In the genomic region with DNA sequence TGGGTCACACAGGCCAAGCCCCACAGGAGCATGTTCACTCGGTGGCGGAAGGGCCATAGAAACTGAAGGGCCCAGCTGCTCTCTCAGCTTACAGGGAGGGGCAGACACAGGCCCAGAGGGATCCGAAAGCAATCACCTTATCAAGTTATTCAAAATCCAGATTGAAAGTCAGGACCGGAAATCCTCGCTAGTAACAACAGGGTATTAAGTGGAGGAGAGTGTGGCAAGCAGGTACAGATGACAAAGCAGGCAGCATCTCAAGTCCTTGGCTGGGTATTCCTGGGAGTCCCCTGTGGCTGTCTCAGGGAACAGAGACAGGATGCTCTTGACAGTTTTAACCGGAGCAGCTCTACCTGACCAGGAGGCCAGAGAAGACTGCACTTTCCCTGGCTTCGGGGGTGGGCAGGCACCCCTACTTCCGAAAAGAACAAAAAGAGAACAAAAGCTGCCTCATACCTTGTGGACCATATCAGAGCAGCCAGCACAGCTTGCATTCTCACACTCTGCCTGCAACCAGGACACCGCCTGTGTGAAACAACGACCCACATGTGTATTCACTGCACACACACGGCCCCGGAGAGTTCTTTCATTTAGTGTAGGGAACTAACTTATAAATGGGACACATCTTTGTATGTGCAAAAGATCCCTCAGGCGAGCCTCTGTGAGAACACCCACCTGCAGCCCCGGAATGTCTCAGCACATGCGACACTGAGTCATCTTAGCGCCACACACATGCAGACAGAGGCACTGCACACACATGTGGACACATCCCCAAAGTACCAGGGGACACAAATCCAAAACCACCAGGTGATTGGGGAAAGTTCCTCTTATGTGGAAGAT, we compare ENCODE assay signal across 11 cellular contexts.
DNase-seq lines count a peak whose midpoint lies in the region; ATAC-seq and TF ChIP-seq lines count a peak whose summit lies in the region.
"Had no signal": no experiment of that assay in that cellular context is flagged by ENCODE, and none has a peak within 500 bp of the region (broad histone marks: within the 10 kb centered on the region; RNA-seq: fewer than 3 reads in every experiment).

No MANE protein-coding gene starts in this region.

- H3K36me3 Mint-ChIP-seq in activated B cell treated with CpG ODN at 0.5 μM for 24 hours (ENCODE audit: low read depth) = peaks cover 44% of the 10 kb centered on the region

- no peaks in the 10 kb centered on the region for H3K27me3 Mint-ChIP-seq in activated B cell treated with CpG ODN at 0.5 μM for 24 hours

- no peak overlapping the region for H2BK15ac ChIP-seq in mesendoderm (replicated peaks; ENCODE audit: low read depth)

- H3K27ac ChIP-seq in right atrium auricular region = peak overlapping the region; percentile 69 to 75
- H3K27ac ChIP-seq in mesendoderm (ENCODE audit: low read depth, low read length) = no peak overlapping the region

- no peaks in the 10 kb centered on the region for H3K9me3 Mint-ChIP-seq in activated B cell treated with CpG ODN at 0.5 μM for 24 hours

- H2BK120ac ChIP-seq in mesendoderm (ENCODE audit: low read depth, low read length) = no peak overlapping the region

- H3K79me2 ChIP-seq in mesendoderm (ENCODE audit: control insufficient read depth, insufficient read depth, low read length) = peaks cover 15% of the 10 kb centered on the region

- H3K4me1 Mint-ChIP-seq in activated B cell treated with CpG ODN at 0.5 μM for 24 hours = peaks cover 94% of the 10 kb centered on the region

- H3K27me3 ChIP-seq in right atrium auricular region (no peaks in the 10 kb centered on the region), mesendoderm (ENCODE audit: insufficient read depth, low read length, poor library complexity) (no peaks in the 10 kb centered on the region)

- H3K56ac ChIP-seq in mesendoderm (ENCODE audit: low read length) = no peak overlapping the region

- H3K4me3 Mint-ChIP-seq in activated B cell treated with CpG ODN at 0.5 μM for 24 hours = peak overlapping the region; percentile 11

- H3K4me1 ChIP-seq in right atrium auricular region (peaks cover 0 to 85% of the 10 kb centered on the region in 2 donors), mesendoderm (ENCODE audit: control insufficient read depth, low read depth, low read length) (peaks cover 10% of the 10 kb centered on the region)

- no peak overlapping the region for H3K18ac ChIP-seq in mesendoderm (ENCODE audit: low read length)

- H3K79me1 ChIP-seq in mesendoderm (ENCODE audit: low read length) = peaks cover 30% of the 10 kb centered on the region

- CTCF ChIA-PET in activated B cell treated with CpG ODN at 0.5 μM for 24 hours (lab: Charles Lee) = no interaction called here

- no peak overlapping the region for H3K4me3 ChIP-seq in right atrium auricular region
- no peak overlapping the region for H3K4me3 ChIP-seq in mesendoderm (ENCODE audit: low read length)

- H3K9me3 ChIP-seq in right atrium auricular region = no peaks in the 10 kb centered on the region

- ATAC-seq in left cardiac atrium = no peak
- ATAC-seq in activated B cell treated with CpG ODN at 0.5 μM for 24 hours (ENCODE audit: low read depth) = peak; percentile 32
- ATAC-seq in GM19395 (IDR thresholded peaks at IDR 0.05; ENCODE audit: unreplicated experiment) = no peak
- no peak for ATAC-seq in GM19324 (IDR thresholded peaks at IDR 0.05; ENCODE audit: low FRiP score, unreplicated experiment)
- ATAC-seq: PC-3 had no signal

- no peak overlapping the region for H4K5ac ChIP-seq in mesendoderm (ENCODE audit: low read length)

- POLR2A ChIA-PET in activated B cell treated with CpG ODN at 0.5 μM for 24 hours (lab: Charles Lee) = no interaction called here

- H3K4ac ChIP-seq in mesendoderm (ENCODE audit: low read depth, low read length) = no peak overlapping the region

- peak overlapping the region; percentile 41 for H3K27ac Mint-ChIP-seq in activated B cell treated with CpG ODN at 0.5 μM for 24 hours

- no peak overlapping the region for H2AK5ac ChIP-seq in mesendoderm (ENCODE audit: low read length)

- H2BK5ac ChIP-seq in mesendoderm (ENCODE audit: low read length) = no peak overlapping the region

- no peak for DNase-seq in right atrium auricular region (ENCODE audit: low spot score)
- no peak for DNase-seq in left cardiac atrium
- no peak for DNase-seq in activated B cell treated with CpG ODN at 0.5 μM for 24 hours
- DNase-seq in mesendoderm = peak; percentile 36
- no peak for DNase-seq in COLO829 (ENCODE audit: low spot score)
- DNase-seq in NCI-H446 treated with DMSO at 0.1 percent for 48 hours (lab: John Stamatoyannopoulos, UW) = no peak
- DNase-seq: central memory CD4-positive, alpha-beta T cell; foreskin melanocyte; PC-3 had no signal

- no peak overlapping the region for H3K4me2 ChIP-seq in mesendoderm (ENCODE audit: low read length)

- no peak overlapping the region for H4K8ac ChIP-seq in mesendoderm (ENCODE audit: low read depth, low read length)

- no peak overlapping the region for H3K23ac ChIP-seq in mesendoderm (ENCODE audit: low read length)

- no peak for TF ChIP-seq CTCF in right atrium auricular region (IDR thresholded peaks at IDR 0.05)
- no peak for TF ChIP-seq CTCF in activated B cell treated with CpG ODN at 0.5 μM for 24 hours (IDR thresholded peaks at IDR 0.05)

- no peaks in the 10 kb centered on the region for H3K36me3 ChIP-seq in right atrium auricular region
- H3K36me3 ChIP-seq in mesendoderm (ENCODE audit: control insufficient read depth, insufficient read depth, low read length) = no peaks in the 10 kb centered on the region

- no peak overlapping the region for H3K9ac ChIP-seq in mesendoderm (ENCODE audit: low read length)

- no CpG with 5 or more reads among the region's 16 CpGs for WGBS in mesendoderm (ENCODE audit: extremely low coverage, insufficient coverage, low lambda C conversion rate)

- intact Hi-C loops in left cardiac atrium (cut with DNase I) = loop anchor here in 1 of 2 donors (10.0 kb wide), 1 partner anchor 59 kb away; no protein-coding TSS in a partner anchor
- intact Hi-C loops in activated B cell treated with CpG ODN at 0.5 μM for 24 hours (cut with micrococcal nuclease) = no loop called here
